ENCODE assay signal across 7 cellular contexts in genomic region chr5:94908889-94909480, GRCh38.
A peak's percentile ranks its signal among the peaks of the same experiment; 100 is the strongest.
DNase-seq lines count a peak whose midpoint lies in the region; ATAC-seq and TF ChIP-seq lines count a peak whose summit lies in the region.

No MANE protein-coding gene starts in this region.

- H3K9ac ChIP-seq in neural cell (ENCODE audit: low read length): no peak overlapping the region

- no peak overlapping the region for H3K4me3 ChIP-seq in neural cell (ENCODE audit: low read length)

- peak; percentile 51 for TF ChIP-seq CTCF in neural cell (IDR thresholded peaks at IDR 0.05; ENCODE audit: poor library complexity, severe bottlenecking)

- DNase-seq in DMS114 treated with DMSO at 0.1 percent for 48 hours (lab: John Stamatoyannopoulos, UW; ENCODE audit: unreplicated experiment) (peak; percentile 26), NCI-H446 treated with DMSO at 0.1 percent for 48 hours (lab: John Stamatoyannopoulos, UW) (peak; percentile 4), dedifferentiated amniotic fluid mesenchymal stem cell (ENCODE audit: extremely low spot score) (peak; percentile 51), cortex of kidney (lab: John Stamatoyannopoulos, UW) (no peak)

- no peak overlapping the region for H3K4me2 ChIP-seq in neural cell (ENCODE audit: low read length)

- H3K36me3 ChIP-seq in neural cell (ENCODE audit: insufficient read depth, low read length): no peaks in the 10 kb centered on the region

- ATAC-seq in GM19455 (IDR thresholded peaks at IDR 0.05; ENCODE audit: unreplicated experiment): peak; percentile 67
- ATAC-seq in GM18870 (IDR thresholded peaks at IDR 0.05; ENCODE audit: unreplicated experiment): no peak

- no peak overlapping the region for H3K27ac ChIP-seq in neural cell (ENCODE audit: low read length)

- no peaks in the 10 kb centered on the region for H3K79me2 ChIP-seq in neural cell (replicated peaks; ENCODE audit: insufficient read depth, low read length)

- H3F3A ChIP-seq in neural cell (ENCODE audit: insufficient read depth, low read length, poor library complexity, severe bottlenecking): no peaks in the 10 kb centered on the region

- no peak for TF ChIP-seq EP300 in neural cell (conservative IDR thresholded peaks at IDR 0.05; ENCODE audit: poor library complexity, severe bottlenecking)

- H3K9me3 ChIP-seq in neural cell (ENCODE audit: low read length): no peaks in the 10 kb centered on the region

- peak; percentile 33 for TF ChIP-seq RAD21 in neural cell (conservative IDR thresholded peaks at IDR 0.05)

- no peaks in the 10 kb centered on the region for H3K27me3 ChIP-seq in neural cell (ENCODE audit: insufficient read depth, low read depth, low read length)

- H3K9me2 ChIP-seq in neural cell (ENCODE audit: insufficient read depth, low read length): no peaks in the 10 kb centered on the region

- no peak overlapping the region for H2AFZ ChIP-seq in neural cell (ENCODE audit: low read depth, low read length)

- H4K20me1 ChIP-seq in neural cell (ENCODE audit: insufficient read depth): no peaks in the 10 kb centered on the region

TF ChIP-seq in neural cell, 6 proteins besides CTCF, POLR2A, EP300 and RAD21:
- TF ChIP-seq REST (IDR thresholded peaks at IDR 0.05; ENCODE audit: borderline replicate concordance) (no peak), POLR2AphosphoS5 (IDR thresholded peaks at IDR 0.05) (no peak), TAF1 (IDR thresholded peaks at IDR 0.05; ENCODE audit: low read depth) (no peak), EZH2 (IDR thresholded peaks at IDR 0.05; ENCODE audit: borderline replicate concordance, insufficient read depth, low read length, poor library complexity, severe bottlenecking) (no peak), SMC3 (conservative IDR thresholded peaks at IDR 0.05; ENCODE audit: poor library complexity) (no peak), MXI1 (conservative IDR thresholded peaks at IDR 0.05; ENCODE audit: poor library complexity, severe bottlenecking) (no peak)
